Comparison of ENCODE assay signal across 8 cellular contexts in genomic region chr22:50030315-50031188, GRCh38. TPM values are rescaled to one million over a fixed set of nuclear protein-coding genes. Genes with fewer than 3 reads are reported as not detected.
DNase-seq lines count a peak whose midpoint lies in the region; ATAC-seq and TF ChIP-seq lines count a peak whose summit lies in the region.

No MANE protein-coding gene starts in this region.

- DNase-seq in NCI-H2029 (lab: John Stamatoyannopoulos, UW) (peak; percentile 26), NCI-H2029 treated with DMSO at 0.1 percent for 48 hours (lab: John Stamatoyannopoulos, UW) (no peak), MG63 (peak; percentile 73), T-helper 17 cell (peak; percentile 71 to 81 (median 79)), adrenal gland (peak; percentile 57 to 82 (median 76)), left ventricle myocardium inferior (peak; percentile 71), putamen (ENCODE audit: low spot score) (peak; percentile 56)

- H3K4me3 Mint-ChIP-seq in T-helper 17 cell: no peak overlapping the region

- peaks cover 11% of the 10 kb centered on the region for H3K4me1 Mint-ChIP-seq in T-helper 17 cell

- no peak for TF ChIP-seq POLR2A in adrenal gland (IDR thresholded peaks at IDR 0.05)

- H3K27ac ChIP-seq in adrenal gland (no peak overlapping the region), left ventricle myocardium inferior (replicated peaks) (no peak overlapping the region)

- peak; percentile 92 for ATAC-seq in T-helper 17 cell
- no peak for ATAC-seq in GM19395 (IDR thresholded peaks at IDR 0.05; ENCODE audit: unreplicated experiment)

- no peaks in the 10 kb centered on the region for H3K36me3 ChIP-seq in MG63
- no peaks in the 10 kb centered on the region for H3K36me3 ChIP-seq in adrenal gland (replicated peaks in 1 of 2)
- H3K36me3 ChIP-seq in left ventricle myocardium inferior: no peaks in the 10 kb centered on the region

- H3K27me3 ChIP-seq in MG63 (peaks cover 4% of the 10 kb centered on the region), adrenal gland (no peaks in the 10 kb centered on the region), left ventricle myocardium inferior (ENCODE audit: low read depth) (peaks cover 87% of the 10 kb centered on the region)

- peaks cover 36% of the 10 kb centered on the region for H3K27me3 Mint-ChIP-seq in T-helper 17 cell

- H3K4me1 ChIP-seq in adrenal gland (replicated peaks in 1 of 2) (no peaks in the 10 kb centered on the region), left ventricle myocardium inferior (peaks cover 9% of the 10 kb centered on the region)

- H3K36me3 Mint-ChIP-seq in T-helper 17 cell (ENCODE audit: low read depth): no peaks in the 10 kb centered on the region

- no peak overlapping the region for H3K4me3 ChIP-seq in MG63
- H3K4me3 ChIP-seq in adrenal gland: no peak overlapping the region
- peak overlapping the region; percentile 19 for H3K4me3 ChIP-seq in left ventricle myocardium inferior

- no peak overlapping the region for H3K27ac Mint-ChIP-seq in T-helper 17 cell

- TF ChIP-seq CTCF in adrenal gland (IDR thresholded peaks at IDR 0.05) (peak; percentile 74 to 94 (median 88)), left ventricle myocardium inferior (IDR thresholded peaks at IDR 0.05; ENCODE audit: borderline replicate concordance) (peak; percentile 93)

- 0 to 31% (median 16%) methylated on average over 4 to 51 of the region's 51 CpGs for WGBS in adrenal gland, 4 donors

- intact Hi-C loops in adrenal gland (cut with DNase I): loop anchor here (2.0 to 10.0 kb wide), 2 partner anchors 102 to 266 kb away; no protein-coding TSS in a partner anchor
- intact Hi-C loops in left ventricle myocardium inferior (cut with micrococcal nuclease): loop anchor here (10.0 kb wide), 1 partner anchor 106 kb away; no protein-coding TSS in a partner anchor

- H3K9me3 ChIP-seq in MG63: no peaks in the 10 kb centered on the region
- no peaks in the 10 kb centered on the region for H3K9me3 ChIP-seq in T-helper 17 cell (ENCODE audit: control insufficient read depth, low read length, poor library complexity, severe bottlenecking)
- no peaks in the 10 kb centered on the region for H3K9me3 ChIP-seq in adrenal gland (replicated peaks in 1 of 3)
- H3K9me3 ChIP-seq in left ventricle myocardium inferior (replicated peaks): no peaks in the 10 kb centered on the region

RNA-seq across cellular contexts. Expression of gene IL17REL, which starts 18.0 kb away (rescaled TPM):
- not detected in 2 replicates for total RNA-seq in MG63 (2014; rRNA removed; shearing (Covaris generic); ENCODE audit: low replicate concordance)
- total RNA-seq in T-helper 17 cell: not detected
- not detected for total RNA-seq in adrenal gland
- polyA plus RNA-seq in adrenal gland: not detected
- not detected for total RNA-seq in left ventricle myocardium inferior

RNA-seq across cellular contexts. Expression of gene TTLL8, which starts 27.5 kb away (rescaled TPM):
- total RNA-seq in MG63 (2014; rRNA removed; shearing (Covaris generic); ENCODE audit: low replicate concordance): not detected in 2 replicates
- total RNA-seq in T-helper 17 cell (not detected), adrenal gland (not detected), left ventricle myocardium inferior (not detected)
- polyA plus RNA-seq in adrenal gland: not detected

RNA-seq across cellular contexts. Expression of gene MLC1, which starts 54.7 kb away (rescaled TPM):
- total RNA-seq in MG63 (2014; rRNA removed; shearing (Covaris generic); ENCODE audit: low replicate concordance): not detected in 2 replicates
- total RNA-seq in T-helper 17 cell (1 to 10 TPM in 1 of 2 donors, under 1 TPM in 1; 0.62 to 1.3 TPM), adrenal gland (not detected), left ventricle myocardium inferior (0.66 TPM)
- polyA plus RNA-seq in adrenal gland: under 1 TPM in 1 of 3 donors, not detected in 2; 0.03 TPM

RNA-seq across cellular contexts. Expression of gene MOV10L1, which starts 59.3 kb away (rescaled TPM):
- total RNA-seq in MG63 (2014; rRNA removed; shearing (Covaris generic); ENCODE audit: low replicate concordance): not detected in 2 replicates
- total RNA-seq in T-helper 17 cell: not detected
- under 1 TPM in 4 of 8 donors, not detected in 4; 0.14 to 0.46 (median 0.41) TPM for total RNA-seq in adrenal gland
- under 1 TPM in 2 of 3 donors, not detected in 1; 0.40 to 0.74 TPM for polyA plus RNA-seq in adrenal gland
- 0.49 TPM for total RNA-seq in left ventricle myocardium inferior
